Comparison of ENCODE assay signal across 21 cellular contexts in genomic region chr4:159941076-159941475, GRCh38.
"Had no signal": no experiment of that assay in that cellular context is flagged by ENCODE, and none has a peak within 500 bp of the region (broad histone marks: within the 10 kb centered on the region; RNA-seq: fewer than 3 reads in every experiment).

No MANE protein-coding gene starts in this region.

- H3K4me3 Mint-ChIP-seq: mesothelial cell of epicardium; naive thymus-derived CD4-positive, alpha-beta T cell; nephron; neural progenitor cell; stimulated activated naive B cell treated with anti-CD40 and anti-IgM and Interleukin-4, amounts not matched to agents 10 μg/mL and 1 μg/mL and 100 μg/mL, for 72 hours; stimulated activated naive CD8-positive, alpha-beta T cell treated with anti-CD3 and anti-CD28 coated beads, Interleukin-15, Interleukin-2, amounts not matched to agents 100 ng/mL and 50 ng/mL, for 24 hours had no signal

- DNase-seq: effector memory CD4-positive, alpha-beta T cell; foreskin keratinocyte; heart left ventricle; kidney; left lung; mesenchymal stem cell; naive thymus-derived CD4-positive, alpha-beta T cell; psoas muscle; right cardiac atrium; sigmoid colon; stimulated activated naive B cell treated with anti-CD40 and anti-IgM and Interleukin-4, amounts not matched to agents 10 μg/mL and 1 μg/mL and 100 μg/mL, for 72 hours; upper lobe of left lung had no signal

- H3K9me3 ChIP-seq: esophagus muscularis mucosa, gastroesophageal sphincter, heart left ventricle, left lung, psoas muscle, sigmoid colon, thoracic aorta, tibial nerve, upper lobe of left lung had no signal

- H3K27me3 Mint-ChIP-seq: naive thymus-derived CD4-positive, alpha-beta T cell; stimulated activated naive B cell treated with anti-CD40 and anti-IgM and Interleukin-4, amounts not matched to agents 10 μg/mL and 1 μg/mL and 100 μg/mL, for 72 hours; stimulated activated naive CD8-positive, alpha-beta T cell treated with anti-CD3 and anti-CD28 coated beads, Interleukin-15, Interleukin-2, amounts not matched to agents 100 ng/mL and 50 ng/mL, for 24 hours had no signal

- H3K36me3 ChIP-seq: esophagus muscularis mucosa, gastroesophageal sphincter, heart left ventricle, left lung, sigmoid colon, thoracic aorta, tibial nerve, upper lobe of left lung had no signal

- H3K4me1 Mint-ChIP-seq: naive thymus-derived CD4-positive, alpha-beta T cell; nephron; stimulated activated naive B cell treated with anti-CD40 and anti-IgM and Interleukin-4, amounts not matched to agents 10 μg/mL and 1 μg/mL and 100 μg/mL, for 72 hours had no signal

- H3K27ac Mint-ChIP-seq: mesothelial cell of epicardium; naive thymus-derived CD4-positive, alpha-beta T cell; nephron; neural progenitor cell; stimulated activated naive B cell treated with anti-CD40 and anti-IgM and Interleukin-4, amounts not matched to agents 10 μg/mL and 1 μg/mL and 100 μg/mL, for 72 hours; stimulated activated naive CD8-positive, alpha-beta T cell treated with anti-CD3 and anti-CD28 coated beads, Interleukin-15, Interleukin-2, amounts not matched to agents 100 ng/mL and 50 ng/mL, for 24 hours had no signal

- H3K4me1 ChIP-seq: esophagus muscularis mucosa, foreskin keratinocyte, gastroesophageal sphincter, heart left ventricle, left lung, psoas muscle, sigmoid colon, tibial nerve, upper lobe of left lung had no signal

- H3K36me3 Mint-ChIP-seq: mesothelial cell of epicardium; naive thymus-derived CD4-positive, alpha-beta T cell; neural progenitor cell; stimulated activated naive B cell treated with anti-CD40 and anti-IgM and Interleukin-4, amounts not matched to agents 10 μg/mL and 1 μg/mL and 100 μg/mL, for 72 hours had no signal

- ATAC-seq: foreskin keratinocyte; gastroesophageal sphincter; heart left ventricle; left lung; naive thymus-derived CD4-positive, alpha-beta T cell; psoas muscle; right cardiac atrium; stimulated activated naive B cell treated with anti-CD40 and anti-IgM and Interleukin-4, amounts not matched to agents 10 μg/mL and 1 μg/mL and 100 μg/mL, for 72 hours had no signal

- H3K4me3 ChIP-seq: esophagus muscularis mucosa, gastroesophageal sphincter, heart left ventricle, hepatocyte, left lung, neural progenitor cell, psoas muscle, sigmoid colon, thoracic aorta, tibial nerve, upper lobe of left lung had no signal

- H3K9me3 Mint-ChIP-seq: mesothelial cell of epicardium; stimulated activated naive B cell treated with anti-CD40 and anti-IgM and Interleukin-4, amounts not matched to agents 10 μg/mL and 1 μg/mL and 100 μg/mL, for 72 hours had no signal
